ENCODE assay signal across 8 cellular contexts in the genomic region with DNA sequence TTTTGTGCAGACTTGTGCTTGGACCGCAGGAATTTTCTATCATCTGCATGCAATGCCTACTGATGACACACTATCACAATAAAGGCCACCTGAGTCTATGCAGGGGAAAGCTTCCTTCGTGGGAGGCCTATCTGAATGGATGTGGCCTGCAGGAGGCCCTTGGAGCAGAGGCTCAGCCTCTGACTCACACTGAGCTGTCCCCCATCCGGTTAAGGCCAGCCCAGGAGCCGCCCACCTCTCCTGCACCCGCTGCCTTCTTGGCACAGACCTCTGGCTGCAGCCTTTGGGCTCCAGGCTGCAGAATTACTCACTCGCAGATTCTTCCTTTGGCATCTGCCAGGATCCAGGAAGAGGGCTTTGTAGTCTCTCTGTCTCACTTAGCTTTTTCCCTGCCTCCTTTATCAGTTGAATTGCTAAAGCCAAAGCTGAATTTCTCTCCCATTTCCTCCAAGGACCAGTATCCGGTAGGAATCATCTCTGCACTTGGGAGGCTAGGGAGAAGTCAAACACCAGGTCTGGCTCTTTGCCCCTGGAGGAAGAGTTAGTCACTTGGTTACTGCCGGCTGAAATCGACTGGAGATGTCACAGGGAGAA.
DNase-seq lines count a peak whose midpoint lies in the region; ATAC-seq and TF ChIP-seq lines count a peak whose summit lies in the region.

No MANE protein-coding gene starts in this region.

- peak; percentile 29 for TF ChIP-seq CTCF in astrocyte of the cerebellum (IDR thresholded peaks at IDR 0.05; ENCODE audit: low read depth, low read length, missing control alignments)

- no peak overlapping the region for H3K27ac Mint-ChIP-seq in activated CD4-positive, alpha-beta T cell treated with anti-CD3 and anti-CD28 coated beads for 36 hours

- CTCF ChIA-PET in activated CD4-positive, alpha-beta T cell treated with anti-CD3 and anti-CD28 coated beads for 36 hours (lab: Charles Lee): interaction anchor here (1.1 kb wide), 1 partner anchor 79 kb away, joined by 4 read pairs; no protein-coding TSS in a partner anchor

- H3K27me3 Mint-ChIP-seq in activated CD4-positive, alpha-beta T cell treated with anti-CD3 and anti-CD28 coated beads for 36 hours: no peaks in the 10 kb centered on the region

- no peaks in the 10 kb centered on the region for H3K4me1 Mint-ChIP-seq in activated CD4-positive, alpha-beta T cell treated with anti-CD3 and anti-CD28 coated beads for 36 hours

- POLR2A ChIA-PET in activated CD4-positive, alpha-beta T cell treated with anti-CD3 and anti-CD28 coated beads for 36 hours (lab: Charles Lee): no interaction called here

- no peak overlapping the region for H3K4me3 ChIP-seq in astrocyte of the cerebellum (ENCODE audit: low read depth, low read length)

- no peak overlapping the region for H3K4me3 Mint-ChIP-seq in activated CD4-positive, alpha-beta T cell treated with anti-CD3 and anti-CD28 coated beads for 36 hours

- H3K9me3 Mint-ChIP-seq in activated CD4-positive, alpha-beta T cell treated with anti-CD3 and anti-CD28 coated beads for 36 hours (ENCODE audit: low read depth): no peaks in the 10 kb centered on the region

- in situ Hi-C loops in astrocyte of the cerebellum (cut with HindIII; ENCODE audit: low sequenced_read_pairs): loop anchor here (5.0 kb wide), 1 partner anchor 62 kb away; no protein-coding TSS in a partner anchor

- DNase-seq in activated CD4-positive, alpha-beta T cell treated with anti-CD3 and anti-CD28 coated beads for 36 hours: peak; percentile 51
- DNase-seq in activated CD4-positive, alpha-beta T cell treated with anti-CD3 and anti-CD28 coated beads, Interleukin-2, amount 50 U/mL, for 1 hour: no peak
- peak; percentile 91 for DNase-seq in astrocyte of the cerebellum (ENCODE audit: low read depth)
- DNase-seq in iris pigment epithelial cell (ENCODE audit: low read depth): peak; percentile 97
- DNase-seq in superior temporal gyrus (ENCODE audit: extremely low spot score): peak; percentile 45
- no peak for DNase-seq in activated naive CD4-positive, alpha-beta T cell (lab: John Stamatoyannopoulos, UW)

- H3K36me3 Mint-ChIP-seq in activated CD4-positive, alpha-beta T cell treated with anti-CD3 and anti-CD28 coated beads for 36 hours (ENCODE audit: low read depth): no peaks in the 10 kb centered on the region

- peak; percentile 72 for ATAC-seq in activated CD4-positive, alpha-beta T cell treated with anti-CD3 and anti-CD28 coated beads for 36 hours
- ATAC-seq in GM18909 (IDR thresholded peaks at IDR 0.05; ENCODE audit: poor library complexity, unreplicated experiment) (no peak), HG03378 (IDR thresholded peaks at IDR 0.05; ENCODE audit: unreplicated experiment) (no peak)

- intact Hi-C loops in activated CD4-positive, alpha-beta T cell treated with anti-CD3 and anti-CD28 coated beads for 36 hours (cut with DNase I, micrococcal nuclease): no loop called here

Comparison
In these comparisons a context has a peak if more than half of its experiments do, and no peak if none do; other contexts are left out.
1. DNase-seq: peak in activated CD4-positive, alpha-beta T cell treated with anti-CD3 and anti-CD28 coated beads for 36 hours (single experiment), astrocyte of the cerebellum (single experiment), iris pigment epithelial cell (single experiment) and superior temporal gyrus (single experiment); none in activated CD4-positive, alpha-beta T cell treated with anti-CD3 and anti-CD28 coated beads, Interleukin-2, amount 50 U/mL, for 1 hour (single experiment) and activated naive CD4-positive, alpha-beta T cell (0 of 4).